35 cellular contexts compared by ENCODE assay signal in the genomic region with DNA sequence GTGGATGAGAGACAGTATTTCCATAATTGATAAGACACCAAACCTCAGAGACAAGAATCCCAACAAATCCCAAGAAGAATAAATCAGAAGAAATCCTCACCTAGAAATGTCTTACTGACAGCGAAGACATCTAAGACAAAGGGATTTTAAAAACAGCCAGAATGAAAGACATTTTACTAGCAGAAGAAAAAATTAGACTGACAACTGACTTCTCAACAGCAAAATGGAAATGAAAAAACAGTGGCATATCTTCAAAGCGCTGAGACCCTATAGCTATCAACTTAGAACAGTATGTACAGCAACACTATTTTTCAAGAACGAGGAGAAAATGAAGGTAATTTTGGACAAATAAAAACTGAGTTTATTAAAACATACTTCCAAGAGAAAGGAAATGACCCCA.
"Had no signal": no experiment of that assay in that cellular context is flagged by ENCODE, and none has a peak within 500 bp of the region (broad histone marks: within the 10 kb centered on the region; RNA-seq: fewer than 3 reads in every experiment).

No MANE protein-coding gene starts in this region.

- H3K27me3 Mint-ChIP-seq: activated naive CD8-positive, alpha-beta T cell treated with anti-CD3 and anti-CD28 coated beads for 36 hours; naive thymus-derived CD4-positive, alpha-beta T cell; stimulated activated naive CD8-positive, alpha-beta T cell treated with anti-CD3 and anti-CD28 coated beads, Interleukin-15, amount 100 ng/mL, for 72 hours had no signal

- H3K4me3 Mint-ChIP-seq: activated naive CD4-positive, alpha-beta T cell treated with anti-CD3 and anti-CD28 coated beads for 36 hours; activated naive CD8-positive, alpha-beta T cell treated with anti-CD3 and anti-CD28 coated beads for 36 hours; activated T-helper 1 cell treated with anti-CD3 and anti-CD28 coated beads, Interleukin-12 subunit alpha, Interleukin-12 subunit beta, Interleukin-2, Interleukin-4 antibody, amounts not matched to agents 30 ng/mL and 10 ng/mL and 1 ng/mL, durations not matched to agents 14 hours and 24 hours and 36 hours; endodermal cell; naive thymus-derived CD4-positive, alpha-beta T cell; neural crest cell; stimulated activated effector memory CD8-positive, alpha-beta T cell treated with anti-CD3 and anti-CD28 coated beads, Interleukin-12 subunit alpha, Interleukin-12 subunit beta, amount 100 ng/mL, for 72 hours; stimulated activated naive CD8-positive, alpha-beta T cell treated with anti-CD3 and anti-CD28 coated beads, Interleukin-15, amount 100 ng/mL, for 72 hours; T-helper 1 cell treated with Interleukin-12 subunit alpha and Interleukin-12 subunit beta and Interleukin-4 antibody, amounts not matched to agents 30 μg/mL and 1 μg/mL, for 36 hours had no signal

- H3K27me3 ChIP-seq: adrenal gland, brain microvascular endothelial cell, foreskin keratinocyte, tibial nerve had no signal

- ATAC-seq: activated CD4-positive, CD25-positive, alpha-beta regulatory T cell treated with anti-CD3 and anti-CD28 coated beads, Interleukin-2, amount 50 U/mL, for 24 hours; esophagus mucosa; foreskin keratinocyte; mucosa of descending colon; naive thymus-derived CD4-positive, alpha-beta T cell; stimulated activated effector memory CD8-positive, alpha-beta T cell treated with anti-CD3 and anti-CD28 coated beads, Interleukin-12 subunit alpha, Interleukin-12 subunit beta, amount 100 ng/mL, for 72 hours; stimulated activated naive CD8-positive, alpha-beta T cell treated with anti-CD3 and anti-CD28 coated beads, Interleukin-15, amount 100 ng/mL, for 72 hours had no signal

- H3K4me1 ChIP-seq: foreskin keratinocyte, parathyroid adenoma, tibial nerve had no signal

- H3K4me1 Mint-ChIP-seq: endodermal cell; stimulated activated effector memory CD8-positive, alpha-beta T cell treated with anti-CD3 and anti-CD28 coated beads, Interleukin-12 subunit alpha, Interleukin-12 subunit beta, amount 100 ng/mL, for 72 hours had no signal

- DNase-seq: activated CD4-positive, alpha-beta T cell treated with anti-CD3 and anti-CD28 coated beads for 48 hours; activated CD4-positive, alpha-beta T cell treated with anti-CD3 and anti-CD28 coated beads, Interleukin-2, amount 50 U/mL, for 48 hours; activated CD8-positive, alpha-beta memory T cell treated with anti-CD3 and anti-CD28 coated beads, Interleukin-2, amount 50 U/mL, for 4 hours; activated effector memory CD4-positive, alpha-beta T cell treated with anti-CD3 and anti-CD28 coated beads, Interleukin-2, amount 50 U/mL, for 16 hours; activated naive CD4-positive, alpha-beta T cell treated with anti-CD3 and anti-CD28 coated beads for 36 hours; activated naive CD8-positive, alpha-beta T cell treated with anti-CD3 and anti-CD28 coated beads for 36 hours; activated T-cell treated with anti-CD3 and anti-CD28 coated beads, Interleukin-2, amount 50 U/mL, for 1 hour; adrenal gland; brain microvascular endothelial cell; cortex of kidney; endodermal cell; foreskin keratinocyte; glutamatergic neuron; left cardiac atrium; mucosa of descending colon; naive thymus-derived CD4-positive, alpha-beta T cell; occipital lobe; right cardiac atrium; stimulated activated CD4-positive, alpha-beta T cell treated with anti-CD3 and anti-CD28 coated beads, Interleukin-4, amount 100 ng/mL, for 24 hours; stimulated activated naive CD8-positive, alpha-beta T cell treated with anti-CD3 and anti-CD28 coated beads, Interleukin-15, amount 100 ng/mL, for 72 hours; SW 1271; T-helper 9 cell; WERI-Rb-1 had no signal

- H3K9me3 Mint-ChIP-seq: endodermal cell had no signal

- H3K36me3 ChIP-seq: adrenal gland, brain microvascular endothelial cell, WERI-Rb-1 had no signal

- H3K4me3 ChIP-seq: adrenal gland, mucosa of descending colon, skin epidermis, tibial nerve had no signal

- FAIRE-seq: astrocyte, keratinocyte, urothelium cell line had no signal

- H3K36me3 Mint-ChIP-seq: stimulated activated effector memory CD8-positive, alpha-beta T cell treated with anti-CD3 and anti-CD28 coated beads, Interleukin-12 subunit alpha, Interleukin-12 subunit beta, amount 100 ng/mL, for 72 hours had no signal

- H3K27ac Mint-ChIP-seq: activated naive CD4-positive, alpha-beta T cell treated with anti-CD3 and anti-CD28 coated beads for 36 hours; activated naive CD8-positive, alpha-beta T cell treated with anti-CD3 and anti-CD28 coated beads for 36 hours; activated T-helper 1 cell treated with anti-CD3 and anti-CD28 coated beads, Interleukin-12 subunit alpha, Interleukin-12 subunit beta, Interleukin-2, Interleukin-4 antibody, amounts not matched to agents 30 ng/mL and 10 ng/mL and 1 ng/mL, durations not matched to agents 14 hours and 24 hours and 36 hours; endodermal cell; naive thymus-derived CD4-positive, alpha-beta T cell; stimulated activated effector memory CD8-positive, alpha-beta T cell treated with anti-CD3 and anti-CD28 coated beads, Interleukin-12 subunit alpha, Interleukin-12 subunit beta, amount 100 ng/mL, for 72 hours; T-helper 1 cell treated with Interleukin-12 subunit alpha and Interleukin-12 subunit beta and Interleukin-4 antibody, amounts not matched to agents 30 μg/mL and 1 μg/mL, for 36 hours had no signal

- H3K9ac ChIP-seq: parathyroid adenoma had no signal

- H3K27ac ChIP-seq: adrenal gland, brain microvascular endothelial cell, foreskin keratinocyte, parathyroid adenoma, tibial nerve, WERI-Rb-1 had no signal

- H2AFZ ChIP-seq: parathyroid adenoma had no signal
